10 cellular contexts compared by ENCODE assay signal in genomic region chrX:24169211-24169610, GRCh38. TPM values are rescaled to one million over a fixed set of nuclear protein-coding genes. Genes with fewer than 3 reads are reported as not detected.
A peak's percentile ranks its signal among the peaks of the same experiment; 100 is the strongest.
DNase-seq lines count a peak whose midpoint lies in the region; ATAC-seq and TF ChIP-seq lines count a peak whose summit lies in the region.
"Had no signal": no experiment of that assay in that cellular context is flagged by ENCODE, and none has a peak within 500 bp of the region (broad histone marks: within the 10 kb centered on the region; RNA-seq: fewer than 3 reads in every experiment).

No MANE protein-coding gene starts in this region.

- H3K27ac ChIP-seq in tibial artery, result no peak overlapping the region
- H3K27ac ChIP-seq: heart left ventricle had no signal

- H3K4me3 ChIP-seq in tibial artery, result no peak overlapping the region
- H3K4me3 ChIP-seq: heart left ventricle had no signal

- H3K27me3 ChIP-seq in tibial artery, result no peaks in the 10 kb centered on the region
- H3K27me3 ChIP-seq: heart left ventricle had no signal

- no peak for TF ChIP-seq CTCF in tibial artery (IDR thresholded peaks at IDR 0.05)

- peaks cover 0 to 19% (median 13%) of the 10 kb centered on the region in 3 donors for H3K36me3 ChIP-seq in tibial artery

- DNase-seq in left colon, result no peak
- DNase-seq in superior temporal gyrus (ENCODE audit: extremely low spot score), result no peak
- DNase-seq in NCI-H446 (lab: John Stamatoyannopoulos, UW), result no peak
- no peak for DNase-seq in tibial artery
- DNase-seq in stimulated activated CD4-positive, alpha-beta T cell treated with anti-CD3 and anti-CD28 coated beads, Interleukin-2, amount 100 ng/mL, for 24 hours, result no peak
- DNase-seq: H7, heart left ventricle had no signal

- no peaks in the 10 kb centered on the region for H3K9me3 ChIP-seq in tibial artery
- H3K9me3 ChIP-seq: heart left ventricle had no signal

- intact Hi-C loops in left colon (cut with DNase I, micrococcal nuclease) (no loop called here), tibial artery (cut with DNase I; ENCODE audit: low total_unique reads) (no loop called here)

- H3K4me1 ChIP-seq in tibial artery, result peaks cover 0 to 54% (median 26%) of the 10 kb centered on the region in 4 donors

- ATAC-seq in GM18508 (IDR thresholded peaks at IDR 0.05; ENCODE audit: insufficient read depth, unreplicated experiment) (peak; percentile 42), GM21529 (IDR thresholded peaks at IDR 0.05; ENCODE audit: unreplicated experiment) (peak; percentile 81), HG03565 (IDR thresholded peaks at IDR 0.05; ENCODE audit: unreplicated experiment) (peak; percentile 51), left colon (peak; percentile 46)

RNA-seq across cellular contexts. Expression of gene ZFX, which starts 19.7 kb away (rescaled TPM):
- 10 to 100 TPM; 41.8 to 52.3 TPM for total RNA-seq in left colon
